Comparison of ENCODE assay signal across 25 cellular contexts in genomic region chr20:59232618-59233017, GRCh38.
DNase-seq lines count a peak whose midpoint lies in the region; ATAC-seq and TF ChIP-seq lines count a peak whose summit lies in the region.
"Had no signal": no experiment of that assay in that cellular context is flagged by ENCODE, and none has a peak within 500 bp of the region (broad histone marks: within the 10 kb centered on the region; RNA-seq: fewer than 3 reads in every experiment).

No MANE protein-coding gene starts in this region.

- no peaks in the 10 kb centered on the region for H3K79me2 ChIP-seq in SK-N-SH (ENCODE audit: insufficient read depth)

- H3K9ac ChIP-seq in SK-N-SH (no peak overlapping the region), colonic mucosa (ENCODE audit: low read depth in 2 of 2, low read length in 2 of 2) (no peak overlapping the region)
- H3K9ac ChIP-seq: BLaER1 had no signal

- H3K4me3 ChIP-seq in SK-N-SH (ENCODE audit: low read depth in 2 of 2, low read length in 1 of 2) = no peak overlapping the region
- no peak overlapping the region for H3K4me3 ChIP-seq in colonic mucosa
- H3K4me3 ChIP-seq: BLaER1, SJCRH30 had no signal

- intact Hi-C loops in colonic mucosa (cut with DNase I) = no loop called here

- no peak for TF ChIP-seq EP300 in SK-N-SH (IDR thresholded peaks at IDR 0.05; ENCODE audit: borderline replicate concordance in 1 of 2, low read depth in 1 of 2, low read length in 1 of 2)

- H3K27ac Mint-ChIP-seq in glutamatergic neuron (ENCODE audit: unreplicated experiment) (peak overlapping the region; percentile 33), type B pancreatic cell (no peak overlapping the region)
- H3K27ac Mint-ChIP-seq: CD4-positive, alpha-beta T cell had no signal

- DNase-seq in SK-N-SH = no peak
- DNase-seq in EL = peak; percentile 16
- DNase-seq in RKO (ENCODE audit: low spot score) = peak; percentile 30
- DNase-seq in glutamatergic neuron = no peak
- no peak for DNase-seq in colonic mucosa
- no peak for DNase-seq in inferior parietal cortex (ENCODE audit: extremely low spot score)
- DNase-seq in type B pancreatic cell (ENCODE audit: extremely low spot score, unreplicated experiment) = no peak
- DNase-seq: ACHN; CD4-positive, alpha-beta T cell; COR-L47; DND-41; GF-D8; H7; KG1; NCI-H1105; NCI-H146; NCI-H2029; NCI-H226; NCI-H510A treated with DMSO at 0.1 percent for 48 hours; NCI-H748 treated with DMSO at 0.1 percent for 48 hours; NK-92 treated with Interleukin-12 subunit alpha and Interleukin-12 subunit beta, amount 100 ng/mL, for 24 hours; SJCRH30 had no signal

- no peaks in the 10 kb centered on the region for H3K9me3 ChIP-seq in SK-N-SH
- no peaks in the 10 kb centered on the region for H3K9me3 ChIP-seq in colonic mucosa

- no peaks in the 10 kb centered on the region for H4K20me1 ChIP-seq in SK-N-SH (ENCODE audit: insufficient read depth)
- H4K20me1 ChIP-seq: BLaER1 had no signal

- CTCF ChIA-PET in SK-N-SH (lab: Yijun Ruan, JAX) = interaction anchor here (1.0 to 2.8 kb wide), 3 partner anchors 9 to 223 kb away, joined by 3 to 11 read pairs (median 8); no protein-coding TSS in a partner anchor

- H3K27me3 ChIP-seq in SK-N-SH (ENCODE audit: insufficient read depth) (no peaks in the 10 kb centered on the region), colonic mucosa (no peaks in the 10 kb centered on the region)
- H3K27me3 ChIP-seq: BLaER1, SJCRH30 had no signal

- H3K36me3 ChIP-seq in SK-N-SH (replicated peaks in 1 of 2; ENCODE audit: control insufficient read depth in 1 of 2, insufficient read depth in 2 of 2, low read length in 1 of 2) (no peaks in the 10 kb centered on the region), colonic mucosa (no peaks in the 10 kb centered on the region)
- H3K36me3 ChIP-seq: BLaER1, SJCRH30 had no signal

- H3K27ac ChIP-seq in SK-N-SH (ENCODE audit: low read depth in 2 of 2, low read length in 1 of 2) = no peak overlapping the region
- no peak overlapping the region for H3K27ac ChIP-seq in colonic mucosa
- H3K27ac ChIP-seq: 22Rv1, BLaER1, SJCRH30 had no signal

- H3K4me2 ChIP-seq in SK-N-SH = no peak overlapping the region
- H3K4me2 ChIP-seq: BLaER1 had no signal

- H3K4me3 Mint-ChIP-seq in glutamatergic neuron (ENCODE audit: unreplicated experiment) (no peak overlapping the region), type B pancreatic cell (no peak overlapping the region)
- H3K4me3 Mint-ChIP-seq: CD4-positive, alpha-beta T cell had no signal

- H3K9me2 ChIP-seq in SK-N-SH = no peaks in the 10 kb centered on the region

- TF ChIP-seq CTCF in SK-N-SH (IDR thresholded peaks at IDR 0.05) = no peak
- TF ChIP-seq CTCF in glutamatergic neuron (IDR thresholded peaks at IDR 0.05; ENCODE audit: partially characterized antibody, unreplicated experiment) = no peak
- no peak for TF ChIP-seq CTCF in colonic mucosa (IDR thresholded peaks at IDR 0.05)
- no peak for TF ChIP-seq CTCF in type B pancreatic cell (conservative IDR thresholded peaks at IDR 0.05)

- TF ChIP-seq RAD21 in SK-N-SH (IDR thresholded peaks at IDR 0.05; ENCODE audit: low read length) = no peak

- H3K27me3 Mint-ChIP-seq in glutamatergic neuron (ENCODE audit: unreplicated experiment) (peaks cover 2% of the 10 kb centered on the region), type B pancreatic cell (peaks cover 14% of the 10 kb centered on the region)
- H3K27me3 Mint-ChIP-seq: CD4-positive, alpha-beta T cell had no signal

- no peaks in the 10 kb centered on the region for H3K9me3 Mint-ChIP-seq in glutamatergic neuron (ENCODE audit: unreplicated experiment)
- H3K9me3 Mint-ChIP-seq in type B pancreatic cell = no peaks in the 10 kb centered on the region
- H3K9me3 Mint-ChIP-seq: CD4-positive, alpha-beta T cell had no signal

- peaks cover 0 to 15% of the 10 kb centered on the region in 2 experiments; a peak in 2 of 4 replicates for H3K4me1 ChIP-seq in SK-N-SH (ENCODE audit: control insufficient read depth in 1 of 2, insufficient read depth in 2 of 2, low read depth in 1 of 2, low read length in 1 of 2)
- no peaks in the 10 kb centered on the region for H3K4me1 ChIP-seq in colonic mucosa
- H3K4me1 ChIP-seq: SJCRH30 had no signal

- POLR2A ChIA-PET in SK-N-SH (lab: Yijun Ruan, JAX) = no interaction called here

- H3K4me1 Mint-ChIP-seq in glutamatergic neuron (ENCODE audit: low read depth, unreplicated experiment) (peaks cover 22% of the 10 kb centered on the region), type B pancreatic cell (ENCODE audit: unreplicated experiment) (peaks cover 18% of the 10 kb centered on the region)

- H3K36me3 Mint-ChIP-seq in glutamatergic neuron (ENCODE audit: unreplicated experiment) (no peaks in the 10 kb centered on the region), type B pancreatic cell (no peaks in the 10 kb centered on the region)

- WGBS in SK-N-SH (ENCODE audit: low lambda C conversion rate) = 36% methylated on average over 3 of the region's 3 CpGs

- no peak for ATAC-seq in SK-N-SH treated with all-trans-retinoic acid at 6 μM for 48 hours

- no peaks in the 10 kb centered on the region for H3F3A ChIP-seq in SK-N-SH (replicated peaks; ENCODE audit: insufficient read depth)

- no peak overlapping the region for H2AFZ ChIP-seq in SK-N-SH (ENCODE audit: low read depth)

TF ChIP-seq in SK-N-SH, 30 proteins besides CTCF, POLR2A, EP300 and RAD21 (continues in another document):
- TF ChIP-seq JUND (IDR thresholded peaks at IDR 0.05) = peak; percentile 7; the same call in 1 of the 2 replicates
- TF ChIP-seq MAX (IDR thresholded peaks at IDR 0.05; ENCODE audit: low read depth) = no peak
- no peak for TF ChIP-seq MXI1 (IDR thresholded peaks at IDR 0.05; ENCODE audit: low read depth, low read length)
- TF ChIP-seq RXRA (IDR thresholded peaks at IDR 0.05; ENCODE audit: borderline replicate concordance, low read depth) = no peak
- peak; percentile 30; the same call in 1 of the 2 replicates for TF ChIP-seq TCF12 (IDR thresholded peaks at IDR 0.05)
- no peak for TF ChIP-seq SIN3A (IDR thresholded peaks at IDR 0.05; ENCODE audit: borderline replicate concordance, low read depth, low read length)
- TF ChIP-seq TAF1 (IDR thresholded peaks at IDR 0.05; ENCODE audit: borderline replicate concordance, low read depth, low read length) = no peak
- TF ChIP-seq, protein P1, sequence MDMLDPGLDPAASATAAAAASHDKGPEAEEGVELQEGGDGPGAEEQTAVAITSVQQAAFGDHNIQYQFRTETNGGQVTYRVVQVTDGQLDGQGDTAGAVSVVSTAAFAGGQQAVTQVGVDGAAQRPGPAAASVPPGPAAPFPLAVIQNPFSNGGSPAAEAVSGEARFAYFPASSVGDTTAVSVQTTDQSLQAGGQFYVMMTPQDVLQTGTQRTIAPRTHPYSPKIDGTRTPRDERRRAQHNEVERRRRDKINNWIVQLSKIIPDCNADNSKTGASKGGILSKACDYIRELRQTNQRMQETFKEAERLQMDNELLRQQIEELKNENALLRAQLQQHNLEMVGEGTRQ (IDR thresholded peaks at IDR 0.05; ENCODE audit: borderline replicate concordance, low read depth, low read length) = no peak
- TF ChIP-seq, protein P2, sequence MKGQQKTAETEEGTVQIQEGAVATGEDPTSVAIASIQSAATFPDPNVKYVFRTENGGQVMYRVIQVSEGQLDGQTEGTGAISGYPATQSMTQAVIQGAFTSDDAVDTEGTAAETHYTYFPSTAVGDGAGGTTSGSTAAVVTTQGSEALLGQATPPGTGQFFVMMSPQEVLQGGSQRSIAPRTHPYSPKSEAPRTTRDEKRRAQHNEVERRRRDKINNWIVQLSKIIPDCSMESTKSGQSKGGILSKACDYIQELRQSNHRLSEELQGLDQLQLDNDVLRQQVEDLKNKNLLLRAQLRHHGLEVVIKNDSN (IDR thresholded peaks at IDR 0.05; ENCODE audit: borderline replicate concordance, low read depth) = no peak

TF ChIP-seq in SK-N-SH treated with all-trans-retinoic acid at 6 μM for 48 hours, 23 proteins besides CTCF, POLR2A, EP300 and RAD21:
- TF ChIP-seq CSDC2 (CRISPR knock-in tag; IDR thresholded peaks at IDR 0.05) (no peak), ESRRG (CRISPR knock-in tag; IDR thresholded peaks at IDR 0.05) (no peak), BACH2 (CRISPR knock-in tag; IDR thresholded peaks at IDR 0.05; ENCODE audit: borderline replicate concordance) (no peak), RARB (CRISPR knock-in tag; IDR thresholded peaks at IDR 0.05) (no peak), ISL1 (CRISPR knock-in tag; IDR thresholded peaks at IDR 0.05) (no peak), ZNF8 (CRISPR knock-in tag; IDR thresholded peaks at IDR 0.05) (no peak), TOX (CRISPR knock-in tag; IDR thresholded peaks at IDR 0.05; ENCODE audit: borderline replicate concordance) (no peak), GLIS3 (CRISPR knock-in tag; IDR thresholded peaks at IDR 0.05) (no peak), ZC3H10 (CRISPR knock-in tag; IDR thresholded peaks at IDR 0.05) (no peak)
- TF ChIP-seq, protein P3, sequence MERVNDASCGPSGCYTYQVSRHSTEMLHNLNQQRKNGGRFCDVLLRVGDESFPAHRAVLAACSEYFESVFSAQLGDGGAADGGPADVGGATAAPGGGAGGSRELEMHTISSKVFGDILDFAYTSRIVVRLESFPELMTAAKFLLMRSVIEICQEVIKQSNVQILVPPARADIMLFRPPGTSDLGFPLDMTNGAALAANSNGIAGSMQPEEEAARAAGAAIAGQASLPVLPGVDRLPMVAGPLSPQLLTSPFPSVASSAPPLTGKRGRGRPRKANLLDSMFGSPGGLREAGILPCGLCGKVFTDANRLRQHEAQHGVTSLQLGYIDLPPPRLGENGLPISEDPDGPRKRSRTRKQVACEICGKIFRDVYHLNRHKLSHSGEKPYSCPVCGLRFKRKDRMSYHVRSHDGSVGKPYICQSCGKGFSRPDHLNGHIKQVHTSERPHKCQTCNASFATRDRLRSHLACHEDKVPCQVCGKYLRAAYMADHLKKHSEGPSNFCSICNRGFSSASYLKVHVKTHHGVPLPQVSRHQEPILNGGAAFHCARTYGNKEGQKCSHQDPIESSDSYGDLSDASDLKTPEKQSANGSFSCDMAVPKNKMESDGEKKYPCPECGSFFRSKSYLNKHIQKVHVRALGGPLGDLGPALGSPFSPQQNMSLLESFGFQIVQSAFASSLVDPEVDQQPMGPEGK (CRISPR knock-in tag; IDR thresholded peaks at IDR 0.05; ENCODE audit: borderline replicate concordance) = no peak
TF ChIP-seq in SK-N-SH treated with all-trans-retinoic acid at 6 μM for 48 hours: peak in this region for 0.

Comparison
In these comparisons a context has a peak if more than half of its experiments do, and no peak if none do; other contexts are left out.
1. DNase-seq: peak in EL (single experiment) and RKO (single experiment); none in SK-N-SH (single experiment), glutamatergic neuron (single experiment), colonic mucosa (single experiment), inferior parietal cortex (single experiment) and type B pancreatic cell (single experiment).